ENCODE assay signal across 1 cellular context in the genomic region with DNA sequence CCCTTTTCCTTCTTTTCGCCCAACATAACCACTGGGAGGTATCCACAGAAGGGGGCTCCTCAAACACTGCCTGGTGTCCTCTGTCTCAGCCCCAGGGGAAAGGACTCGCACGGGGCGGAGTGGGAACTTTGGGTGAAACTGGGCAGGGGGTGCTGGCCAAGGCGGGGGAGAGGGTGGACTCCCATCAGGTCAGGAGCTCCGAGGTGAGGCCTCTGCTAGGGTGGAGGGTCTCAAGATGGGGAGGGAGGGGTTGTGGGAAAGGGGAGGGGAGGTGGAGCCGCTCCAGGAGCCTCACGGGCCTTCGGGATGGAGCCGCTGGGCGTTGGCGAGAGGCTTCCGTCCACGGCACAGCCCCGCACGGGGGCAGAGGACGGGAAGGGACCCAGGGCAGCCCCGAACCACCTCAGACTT.
TF ChIP-seq lines count a peak whose summit lies in the region.

No MANE protein-coding gene starts in this region.

TF ChIP-seq in HEK293T, 16 proteins besides CTCF, POLR2A, EP300 and RAD21:
- TF ChIP-seq TARDBP (IDR thresholded peaks at IDR 0.05) = no peak
- no peak for TF ChIP-seq L3MBTL2 (conservative IDR thresholded peaks at IDR 0.05)
- TF ChIP-seq FOXK2 (IDR thresholded peaks at IDR 0.05) = no peak
- no peak for TF ChIP-seq BHLHE40 (IDR thresholded peaks at IDR 0.05; ENCODE audit: borderline replicate concordance)
- no peak for TF ChIP-seq ELF4 (IDR thresholded peaks at IDR 0.05)
- TF ChIP-seq ARNT (IDR thresholded peaks at IDR 0.05) = no peak
- TF ChIP-seq, protein P1, sequence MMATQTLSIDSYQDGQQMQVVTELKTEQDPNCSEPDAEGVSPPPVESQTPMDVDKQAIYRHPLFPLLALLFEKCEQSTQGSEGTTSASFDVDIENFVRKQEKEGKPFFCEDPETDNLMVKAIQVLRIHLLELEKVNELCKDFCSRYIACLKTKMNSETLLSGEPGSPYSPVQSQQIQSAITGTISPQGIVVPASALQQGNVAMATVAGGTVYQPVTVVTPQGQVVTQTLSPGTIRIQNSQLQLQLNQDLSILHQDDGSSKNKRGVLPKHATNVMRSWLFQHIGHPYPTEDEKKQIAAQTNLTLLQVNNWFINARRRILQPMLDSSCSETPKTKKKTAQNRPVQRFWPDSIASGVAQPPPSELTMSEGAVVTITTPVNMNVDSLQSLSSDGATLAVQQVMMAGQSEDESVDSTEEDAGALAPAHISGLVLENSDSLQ (IDR thresholded peaks at IDR 0.05) = no peak
- no peak for TF ChIP-seq FOXA1 (IDR thresholded peaks at IDR 0.05)
- no peak for TF ChIP-seq FOXM1 (IDR thresholded peaks at IDR 0.05; ENCODE audit: borderline replicate concordance)
- TF ChIP-seq ZNF384 (IDR thresholded peaks at IDR 0.05) = no peak
TF ChIP-seq in HEK293T: peak in this region for 0.
